Comparison of ENCODE assay signal across 10 cellular contexts in genomic region chr4:81566076-81566663, GRCh38.
DNase-seq lines count a peak whose midpoint lies in the region; ATAC-seq, FAIRE-seq and TF ChIP-seq lines count a peak whose summit lies in the region.
"Had no signal": no experiment of that assay in that cellular context is flagged by ENCODE, and none has a peak within 500 bp of the region (broad histone marks: within the 10 kb centered on the region; RNA-seq: fewer than 3 reads in every experiment).

No MANE protein-coding gene starts in this region.

- H3K27ac ChIP-seq in GM23248 (no peak overlapping the region), caudate nucleus (ENCODE audit: low read depth, low read length) (peak overlapping the region; percentile 74), kidney (ENCODE audit: low read depth in 2 of 2, low read length in 2 of 2) (peak overlapping the region; percentile 68 to 88)

- H3K9me3 ChIP-seq in GM23248 (ENCODE audit: low read depth): no peaks in the 10 kb centered on the region
- H3K9me3 ChIP-seq in kidney (ENCODE audit: control insufficient read depth in 1 of 2, low read length in 2 of 2): no peaks in the 10 kb centered on the region
- no peaks in the 10 kb centered on the region for H3K9me3 ChIP-seq in skeletal muscle satellite cell (replicated peaks; ENCODE audit: low read length)

- H3K4me3 ChIP-seq in GM23248: peak overlapping the region; percentile 52
- peak overlapping the region; percentile 32 to 61 for H3K4me3 ChIP-seq in kidney (ENCODE audit: low read length in 2 of 2)
- peak overlapping the region; percentile 44 for H3K4me3 ChIP-seq in skeletal muscle satellite cell (ENCODE audit: low read length)

- H3K27me3 Mint-ChIP-seq in naive thymus-derived CD8-positive, alpha-beta T cell: no peaks in the 10 kb centered on the region
- H3K27me3 Mint-ChIP-seq: activated T-helper 17 cell treated with anti-CD3 and anti-CD28 coated beads, Interleukin-2, amount 50 U/mL, for 72 hours had no signal

- H4K20me1 ChIP-seq in GM23248 (ENCODE audit: insufficient read depth): no peaks in the 10 kb centered on the region

- no peak for ATAC-seq in GM18517 (IDR thresholded peaks at IDR 0.05; ENCODE audit: unreplicated experiment)
- ATAC-seq in naive thymus-derived CD8-positive, alpha-beta T cell: no peak
- ATAC-seq in GM21737 (IDR thresholded peaks at IDR 0.05; ENCODE audit: unreplicated experiment): no peak
- ATAC-seq: activated T-helper 17 cell treated with anti-CD3 and anti-CD28 coated beads, Interleukin-2, amount 50 U/mL, for 72 hours had no signal

- WGBS in GM23248 (ENCODE audit: low coverage in 1 of 2, low lambda C conversion rate in 2 of 2, missing lambda C conversion rate in 2 of 2), 2 experiments: 8 to 12% methylated on average over 5 of the region's 5 CpGs

- POLR2A ChIA-PET in naive thymus-derived CD8-positive, alpha-beta T cell (lab: Charles Lee): no interaction called here

- H3F3A ChIP-seq in GM23248 (ENCODE audit: insufficient read depth): no peaks in the 10 kb centered on the region

- no peak overlapping the region for H3K9ac ChIP-seq in GM23248
- no peak overlapping the region for H3K9ac ChIP-seq in kidney (ENCODE audit: low read length in 2 of 2)
- no peak overlapping the region for H3K9ac ChIP-seq in skeletal muscle satellite cell (ENCODE audit: low read depth, low read length)

- DNase-seq in GM23248: peak; percentile 7
- no peak for DNase-seq in caudate nucleus (lab: John Stamatoyannopoulos, UW)
- DNase-seq in kidney: no peak
- DNase-seq in DMS153 treated with DMSO at 0.1 percent for 48 hours (lab: John Stamatoyannopoulos, UW; ENCODE audit: unreplicated experiment): no peak
- no peak for DNase-seq in naive thymus-derived CD8-positive, alpha-beta T cell
- DNase-seq: NCI-H2081 had no signal

- no peaks in the 10 kb centered on the region for H3K36me3 Mint-ChIP-seq in naive thymus-derived CD8-positive, alpha-beta T cell

- peak overlapping the region; percentile 77 for H2AFZ ChIP-seq in GM23248

- H3K36me3 ChIP-seq in GM23248 (ENCODE audit: low read depth): no peaks in the 10 kb centered on the region
- no peaks in the 10 kb centered on the region for H3K36me3 ChIP-seq in kidney (ENCODE audit: control insufficient read depth in 1 of 2, insufficient read depth in 2 of 2, low read length in 2 of 2)
- no peaks in the 10 kb centered on the region for H3K36me3 ChIP-seq in skeletal muscle satellite cell (ENCODE audit: insufficient read depth, low read length)

- H3K4me2 ChIP-seq in GM23248 (ENCODE audit: unreplicated experiment) (peak overlapping the region; percentile 57), skeletal muscle satellite cell (ENCODE audit: low read length) (peak overlapping the region; percentile 76)

- H3K4me3 Mint-ChIP-seq in naive thymus-derived CD8-positive, alpha-beta T cell: no peak overlapping the region
- H3K4me3 Mint-ChIP-seq: activated T-helper 17 cell treated with anti-CD3 and anti-CD28 coated beads, Interleukin-2, amount 50 U/mL, for 72 hours had no signal

- no peaks in the 10 kb centered on the region for H3K79me2 ChIP-seq in GM23248 (ENCODE audit: insufficient read depth)

- TF ChIP-seq CTCF in kidney (IDR thresholded peaks at IDR 0.05; ENCODE audit: borderline replicate concordance, extremely low read depth, insufficient read depth): no peak

- H3K9me3 Mint-ChIP-seq in naive thymus-derived CD8-positive, alpha-beta T cell: no peaks in the 10 kb centered on the region
- H3K9me3 Mint-ChIP-seq: activated T-helper 17 cell treated with anti-CD3 and anti-CD28 coated beads, Interleukin-2, amount 50 U/mL, for 72 hours had no signal

- no peaks in the 10 kb centered on the region for H3K9me2 ChIP-seq in GM23248 (ENCODE audit: insufficient read depth)

- peaks cover 15% of the 10 kb centered on the region for H3K4me1 ChIP-seq in GM23248 (ENCODE audit: insufficient read depth)
- peaks cover 0 to 8% of the 10 kb centered on the region in 2 donors for H3K4me1 ChIP-seq in kidney (ENCODE audit: control insufficient read depth in 1 of 2, insufficient read depth in 1 of 2, low read depth in 1 of 2, low read length in 2 of 2)
- H3K4me1 ChIP-seq in skeletal muscle satellite cell (ENCODE audit: control insufficient read depth, insufficient read depth, low read length): peaks cover 17% of the 10 kb centered on the region

- intact Hi-C loops in kidney (cut with DNase I): no loop called here

- H3K27me3 ChIP-seq in GM23248 (replicated peaks; ENCODE audit: insufficient read depth) (no peaks in the 10 kb centered on the region), skeletal muscle satellite cell (ENCODE audit: control insufficient read depth, insufficient read depth, low read length) (no peaks in the 10 kb centered on the region)

- no peak for FAIRE-seq in kidney (lab: Jason Lieb, UNC)

- H3K4me1 Mint-ChIP-seq in naive thymus-derived CD8-positive, alpha-beta T cell: peaks cover 2 to 35% (median 8%) of the 10 kb centered on the region in 4 donors

- in situ Hi-C loops in GM23248 (cut with MboI): no loop called here

- H3K27ac Mint-ChIP-seq in naive thymus-derived CD8-positive, alpha-beta T cell: peak overlapping the region in 2 of 10 donors; percentile 6 to 16
- H3K27ac Mint-ChIP-seq: activated T-helper 17 cell treated with anti-CD3 and anti-CD28 coated beads, Interleukin-2, amount 50 U/mL, for 72 hours had no signal
